ENCODE assay signal across 8 cellular contexts in genomic region chr17:21452377-21453143, GRCh38.
A peak's percentile ranks its signal among the peaks of the same experiment; 100 is the strongest.
DNase-seq lines count a peak whose midpoint lies in the region; ATAC-seq and TF ChIP-seq lines count a peak whose summit lies in the region.

No MANE protein-coding gene starts in this region.

- no peak overlapping the region for H2AFZ ChIP-seq in OCI-LY7 (ENCODE audit: low read length)

- H3K4me2 ChIP-seq in OCI-LY7 (ENCODE audit: low read length): no peak overlapping the region

- WGBS in body of pancreas, 2 donors: 6 to 9% methylated on average over 22 to 48 of the region's 49 CpGs

- no peaks in the 10 kb centered on the region for H3K9me3 ChIP-seq in OCI-LY7 (ENCODE audit: low read length)
- H3K9me3 ChIP-seq in body of pancreas: no peaks in the 10 kb centered on the region

- peak; percentile 48 for TF ChIP-seq CTCF in GM06990 (IDR thresholded peaks at IDR 0.05; ENCODE audit: insufficient read depth, low read length, poor library complexity, severe bottlenecking)
- TF ChIP-seq CTCF in OCI-LY7 (conservative IDR thresholded peaks at IDR 0.05; ENCODE audit: low read length): peak; percentile 68
- TF ChIP-seq CTCF in body of pancreas (IDR thresholded peaks at IDR 0.05): peak; percentile 22 to 58 (median 46)
- TF ChIP-seq CTCF in retinal pigment epithelial cell (conservative IDR thresholded peaks at IDR 0.05; ENCODE audit: low read depth, low read length): peak; percentile 76

- no peak overlapping the region for H3K4me3 ChIP-seq in GM06990 (replicated peaks; ENCODE audit: low read depth, low read length)
- H3K4me3 ChIP-seq in OCI-LY7 (ENCODE audit: low read depth, low read length, poor library complexity, severe bottlenecking): no peak overlapping the region
- no peak overlapping the region for H3K4me3 ChIP-seq in body of pancreas
- peak overlapping the region; percentile 14 for H3K4me3 ChIP-seq in iPS-11a (ENCODE audit: low read depth, low read length)
- H3K4me3 ChIP-seq in retinal pigment epithelial cell (ENCODE audit: low read length): peak overlapping the region; percentile 24

- H4K20me1 ChIP-seq in OCI-LY7 (ENCODE audit: insufficient read depth, low read length): no peaks in the 10 kb centered on the region

- POLR2A ChIA-PET in OCI-LY7 (lab: Charles Lee): no interaction called here

- no peak for DNase-seq in GM06990 (ENCODE audit: extremely low read depth, insufficient read length)
- peak; percentile 5 for DNase-seq in OCI-LY7 (ENCODE audit: low spot score)
- DNase-seq in body of pancreas: peak; percentile 46 to 78 (median 58)
- DNase-seq in retinal pigment epithelial cell (ENCODE audit: low read depth): peak; percentile 17
- no peak for DNase-seq in NCI-H2107 treated with DMSO at 0.1 percent for 48 hours (lab: John Stamatoyannopoulos, UW; ENCODE audit: unreplicated experiment)

- H3K4me1 ChIP-seq in OCI-LY7 (ENCODE audit: insufficient read depth, low read length, poor library complexity, severe bottlenecking): no peaks in the 10 kb centered on the region
- peaks cover 10% of the 10 kb centered on the region for H3K4me1 ChIP-seq in body of pancreas

- H3K36me3 ChIP-seq in GM06990 (ENCODE audit: control insufficient read depth, insufficient read depth, low read length): no peaks in the 10 kb centered on the region
- no peaks in the 10 kb centered on the region for H3K36me3 ChIP-seq in OCI-LY7 (ENCODE audit: insufficient read depth, low read length)
- H3K36me3 ChIP-seq in body of pancreas (replicated peaks in 1 of 2; ENCODE audit: insufficient read depth in 1 of 2, low read depth in 2 of 2): no peaks in the 10 kb centered on the region

- no TSS peak for BruUV-seq in OCI-LY7 (replicated peaks; lab: Mats Ljungman, UMichigan)

- H3K79me2 ChIP-seq in OCI-LY7 (ENCODE audit: insufficient read depth, low read depth, low read length): no peaks in the 10 kb centered on the region

- no peak for TF ChIP-seq POLR2A in body of pancreas (IDR thresholded peaks at IDR 0.05)

- CTCF ChIA-PET in OCI-LY7 (lab: Charles Lee; ENCODE audit: unreplicated experiment): no interaction called here

- H3K27ac ChIP-seq in OCI-LY7 (ENCODE audit: low read depth, low read length, poor library complexity, severe bottlenecking) (no peak overlapping the region), body of pancreas (no peak overlapping the region)

- H3K27me3 ChIP-seq in GM06990 (replicated peaks; ENCODE audit: control insufficient read depth, insufficient read depth, low read length) (no peaks in the 10 kb centered on the region; the same call in 1 of the 2 replicates), body of pancreas (no peaks in the 10 kb centered on the region)

- peak; percentile 58 for ATAC-seq in body of pancreas
- no peak for ATAC-seq in GM21737 (IDR thresholded peaks at IDR 0.05; ENCODE audit: unreplicated experiment)
- no peak for ATAC-seq in GM21576 (IDR thresholded peaks at IDR 0.05; ENCODE audit: unreplicated experiment)

- intact Hi-C loops in OCI-LY7 (cut with micrococcal nuclease; ENCODE audit: unreplicated experiment): loop anchor here (5.0 kb wide), 1 partner anchor 170 kb away; the partner anchor contains the start of gene MAP2K3
- intact Hi-C loops in body of pancreas (cut with DNase I): no loop called here

- H3K9me2 ChIP-seq in OCI-LY7 (ENCODE audit: insufficient read depth, low read length): no peaks in the 10 kb centered on the region

Comparison
In these comparisons a context has a peak if more than half of its experiments do, and no peak if none do; other contexts are left out.
1. DNase-seq: peak in OCI-LY7 (single experiment), body of pancreas (4 of 4) and retinal pigment epithelial cell (single experiment); none in GM06990 (single experiment) and NCI-H2107 treated with DMSO at 0.1 percent for 48 hours (single experiment).
2. H3K4me3 ChIP-seq: peak in iPS-11a (single experiment) and retinal pigment epithelial cell (single experiment); none in GM06990 (single experiment), OCI-LY7 (single experiment) and body of pancreas (0 of 2).
3. Peak in every context shown above with its lines, with median percentiles within 50 percentile points of each other: CTCF ChIP-seq.